ENCODE assay signal across 10 cellular contexts in genomic region chr10:5892007-5892406, GRCh38. TPM values are rescaled to one million over a fixed set of nuclear protein-coding genes. Genes with fewer than 3 reads are reported as not detected.
DNase-seq lines count a peak whose midpoint lies in the region; ATAC-seq and TF ChIP-seq lines count a peak whose summit lies in the region.
"Had no signal": no experiment of that assay in that cellular context is flagged by ENCODE, and none has a peak within 500 bp of the region (broad histone marks: within the 10 kb centered on the region; RNA-seq: fewer than 3 reads in every experiment).

No MANE protein-coding gene starts in this region.

- WGBS in adrenal gland, 4 donors: 40 to 55% (median 51%) methylated on average over 8 of the region's 8 CpGs
- 80% methylated on average over 8 of the region's 8 CpGs for WGBS in esophagus muscularis mucosa

- H3K27me3 ChIP-seq in GM23338 (ENCODE audit: insufficient read depth) (no peaks in the 10 kb centered on the region), adrenal gland (no peaks in the 10 kb centered on the region), muscle layer of colon (ENCODE audit: control insufficient read depth in 1 of 2, insufficient read depth in 2 of 2, low read length in 2 of 2) (no peaks in the 10 kb centered on the region), esophagus muscularis mucosa (no peaks in the 10 kb centered on the region), left lung (no peaks in the 10 kb centered on the region)

- peaks cover 9% of the 10 kb centered on the region for H3K27me3 Mint-ChIP-seq in GM23338 (ENCODE audit: insufficient read depth, low read depth, poor library complexity)

- H3K4me1 Mint-ChIP-seq in GM23338: peaks cover 29% of the 10 kb centered on the region

- H3K79me2 ChIP-seq in GM23338 (replicated peaks; ENCODE audit: insufficient read depth): peaks cover 75% of the 10 kb centered on the region

- H3K4me1 ChIP-seq in GM23338 (ENCODE audit: insufficient read depth) (peaks cover 13% of the 10 kb centered on the region), adrenal gland (replicated peaks in 1 of 2) (peaks cover 29 to 38% of the 10 kb centered on the region in 2 donors), muscle layer of colon (ENCODE audit: insufficient read depth, low read length) (peaks cover 34% of the 10 kb centered on the region), esophagus muscularis mucosa (peaks cover 42 to 50% (median 47%) of the 10 kb centered on the region in 4 donors), left lung (peaks cover 18 to 52% of the 10 kb centered on the region in 2 donors)

- DNase-seq in AG10803 (ENCODE audit: low read depth): peak; percentile 68
- no peak for DNase-seq in GM23338 (ENCODE audit: low spot score)
- peak in 6 of 7 donors; percentile 45 to 74 (median 58) for DNase-seq in adrenal gland
- no peak for DNase-seq in esophagus muscularis mucosa (ENCODE audit: extremely low spot score)
- DNase-seq in glomerular visceral epithelial cell (ENCODE audit: extremely low spot score): no peak
- no peak for DNase-seq in left lung
- DNase-seq: DMS153, NCI-H1105 treated with DMSO at 0.1 percent for 48 hours had no signal

- H3K9me3 ChIP-seq in adrenal gland (replicated peaks in 1 of 3) (no peaks in the 10 kb centered on the region), muscle layer of colon (ENCODE audit: low read length) (no peaks in the 10 kb centered on the region), esophagus muscularis mucosa (no peaks in the 10 kb centered on the region), left lung (no peaks in the 10 kb centered on the region)

- peak overlapping the region; percentile 24 for H3K9ac ChIP-seq in muscle layer of colon (ENCODE audit: low read length)

- peaks cover 6% of the 10 kb centered on the region; the same call in 1 of the 2 replicates for H3F3A ChIP-seq in GM23338 (replicated peaks; ENCODE audit: low read depth)

- TF ChIP-seq POLR2A in adrenal gland (IDR thresholded peaks at IDR 0.05) (no peak), esophagus muscularis mucosa (IDR thresholded peaks at IDR 0.05; ENCODE audit: low read depth) (no peak)

- ATAC-seq in GM23338: no peak
- no peak for ATAC-seq in left lung
- no peak for ATAC-seq in HG03342 (IDR thresholded peaks at IDR 0.05; ENCODE audit: unreplicated experiment)

- peak overlapping the region; percentile 52; the same call in 2 of the 3 replicates for H3K4me3 Mint-ChIP-seq in GM23338

- 0 out of 2 replicates have a peak overlapping the region, but pooled peaks have one; percentile 26 for H3K4me2 ChIP-seq in GM23338

- no peaks in the 10 kb centered on the region for H3K9me2 ChIP-seq in GM23338 (ENCODE audit: insufficient read depth)

- H4K20me1 ChIP-seq in GM23338 (replicated peaks; ENCODE audit: insufficient read depth): peaks cover 48% of the 10 kb centered on the region

- TF ChIP-seq CTCF in AG10803 (conservative IDR thresholded peaks at IDR 0.05; ENCODE audit: low read length): no peak
- TF ChIP-seq CTCF in GM23338 (conservative IDR thresholded peaks at IDR 0.05; ENCODE audit: low read depth in 2 of 2): no peak
- no peak for TF ChIP-seq CTCF in adrenal gland (IDR thresholded peaks at IDR 0.05)
- no peak for TF ChIP-seq CTCF in esophagus muscularis mucosa (IDR thresholded peaks at IDR 0.05)
- TF ChIP-seq CTCF in left lung (IDR thresholded peaks at IDR 0.05): no peak

- no peak overlapping the region for H2AFZ ChIP-seq in GM23338

- intact Hi-C loops in adrenal gland (cut with DNase I) (no loop called here), esophagus muscularis mucosa (cut with DNase I) (loop anchor here (5.0 kb wide), 1 partner anchor 80 kb away; the partner anchor contains the start of gene GDI2), left lung (cut with DNase I) (no loop called here)

- H3K27ac Mint-ChIP-seq in GM23338: no peak overlapping the region

- H3K4me3 ChIP-seq in AG10803 (ENCODE audit: low read length) (no peak overlapping the region), GM23338 (no peak overlapping the region), adrenal gland (peak overlapping the region in 1 of 4 donors; percentile 11), muscle layer of colon (ENCODE audit: low read depth in 1 of 2, low read length in 2 of 2) (no peak overlapping the region), esophagus muscularis mucosa (no peak overlapping the region), left lung (no peak overlapping the region)

- H3K36me3 Mint-ChIP-seq in GM23338 (ENCODE audit: low read depth): peaks cover 42% of the 10 kb centered on the region

- no peak for TF ChIP-seq EP300 in esophagus muscularis mucosa (IDR thresholded peaks at IDR 0.05)

- H3K36me3 ChIP-seq in GM23338 (ENCODE audit: insufficient read depth) (peaks cover 8% of the 10 kb centered on the region; the same call in 1 of the 2 replicates), adrenal gland (replicated peaks in 1 of 2) (peaks cover 0 to 15% of the 10 kb centered on the region in 2 donors), muscle layer of colon (ENCODE audit: insufficient read depth, low read length) (peaks cover 12% of the 10 kb centered on the region), esophagus muscularis mucosa (peaks cover 10 to 43% (median 24%) of the 10 kb centered on the region in 4 donors), left lung (peaks cover 0 to 27% of the 10 kb centered on the region in 2 donors)

- H3K27ac ChIP-seq in GM23338 (ENCODE audit: low read depth): no peak overlapping the region
- peak overlapping the region in 3 of 5 donors; percentile 29 to 90 (median 58) for H3K27ac ChIP-seq in adrenal gland
- no peak overlapping the region for H3K27ac ChIP-seq in muscle layer of colon (ENCODE audit: low read depth, low read length)
- H3K27ac ChIP-seq in esophagus muscularis mucosa (replicated peaks in 1 of 4): no peak overlapping the region
- no peak overlapping the region for H3K27ac ChIP-seq in left lung

- H3K9me3 Mint-ChIP-seq in GM23338: no peaks in the 10 kb centered on the region

TF ChIP-seq in GM23338, 12 proteins besides CTCF, POLR2A, EP300 and RAD21 (continues in another document):
- no peak for TF ChIP-seq NANOG (IDR thresholded peaks at IDR 0.05; ENCODE audit: borderline replicate concordance)
- no peak for TF ChIP-seq JUNB (IDR thresholded peaks at IDR 0.05; ENCODE audit: unreplicated experiment)
- TF ChIP-seq ZNF114 (CRISPR knock-in tag; IDR thresholded peaks at IDR 0.05): no peak
- no peak for TF ChIP-seq CREB1 (CRISPR knock-in tag; IDR thresholded peaks at IDR 0.05; ENCODE audit: low read depth)

RNA-seq across cellular contexts. Expression of gene FBH1, which starts 2.0 kb away (rescaled TPM):
- 84.0 and 90.8 TPM in 2 replicates for total RNA-seq in GM23338 (2014; rRNA removed; shearing (Covaris generic))
- 62.5 and 68.0 TPM in 2 replicates for polyA plus RNA-seq in GM23338 (2016; fragmentation: Nextera tagmentation; extraction: Ambion mirVana)
- total RNA-seq in adrenal gland: 100 to 1,000 TPM in 4 of 8 donors, 10 to 100 TPM in 4; 68.9 to 165 (median 99.2) TPM
- polyA plus RNA-seq in adrenal gland: 100 to 1,000 TPM in 2 of 3 donors, 10 to 100 TPM in 1; 91.4 to 154 (median 137) TPM
- total RNA-seq in esophagus muscularis mucosa: 10 to 100 TPM; 90.3 to 93.0 (median 92.3) TPM
- total RNA-seq in left lung: 10 to 100 TPM; 74.7 to 77.4 TPM

RNA-seq across cellular contexts. Expression of gene ANKRD16, which starts 2.3 kb away (rescaled TPM):
- total RNA-seq in GM23338 (2014; rRNA removed; shearing (Covaris generic)): 16.1 and 20.2 TPM in 2 replicates
- polyA plus RNA-seq in GM23338 (2016; fragmentation: Nextera tagmentation; extraction: Ambion mirVana) (6.4 and 7.5 TPM in 2 replicates), adrenal gland (1 to 10 TPM; 4.0 to 6.1 (median 5.8) TPM)
- total RNA-seq in adrenal gland (10 to 100 TPM in 3 of 8 donors, 1 to 10 TPM in 5; 5.9 to 12.4 (median 7.0) TPM), esophagus muscularis mucosa (1 to 10 TPM; 5.1 to 9.0 (median 5.9) TPM), left lung (1 to 10 TPM; 4.4 to 4.5 TPM)

Comparison
In these comparisons a context has a peak if more than half of its experiments do, and no peak if none do; other contexts are left out.
1. DNase-seq: peak in AG10803 (single experiment) and adrenal gland (6 of 7); none in GM23338 (single experiment), esophagus muscularis mucosa (single experiment), glomerular visceral epithelial cell (single experiment) and left lung (0 of 2).
2. H3K27ac ChIP-seq: peak in adrenal gland (3 of 5); none in GM23338 (single experiment), muscle layer of colon (single experiment), esophagus muscularis mucosa (0 of 4) and left lung (0 of 2).